ENCODE assay signal across 9 cellular contexts in the genomic region with DNA sequence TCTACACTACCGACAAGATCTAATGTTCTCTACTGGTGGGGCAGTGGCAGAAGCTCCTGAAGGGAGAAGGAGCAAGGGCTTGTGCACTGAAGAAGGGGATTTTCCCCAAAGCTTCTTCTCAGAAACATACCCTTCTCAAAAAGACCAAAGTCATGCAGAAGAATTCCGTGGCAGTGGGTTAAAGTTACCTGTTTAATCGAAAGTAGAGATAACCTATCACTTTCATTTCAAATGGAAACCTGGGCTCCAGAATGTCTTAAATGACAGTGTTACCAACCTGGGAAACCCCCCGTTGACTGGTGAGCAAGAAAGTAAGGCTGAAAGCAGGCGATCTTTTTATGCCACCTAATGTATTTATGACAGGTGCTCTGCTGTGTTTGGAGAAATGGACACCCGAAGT.
DNase-seq lines count a peak whose midpoint lies in the region; ATAC-seq and TF ChIP-seq lines count a peak whose summit lies in the region.
"Had no signal": no experiment of that assay in that cellular context is flagged by ENCODE, and none has a peak within 500 bp of the region (broad histone marks: within the 10 kb centered on the region; RNA-seq: fewer than 3 reads in every experiment).

No MANE protein-coding gene starts in this region.

- in situ Hi-C loops in KBM-7 (cut with MboI; ENCODE audit: low pct_unique_long_range_greater_than_20kb, low sequenced_read_pairs), result no loop called here

- H3K36me3 ChIP-seq in muscle layer of duodenum (ENCODE audit: control insufficient read depth in 1 of 2, insufficient read depth in 2 of 2, low read length in 2 of 2), result no peaks in the 10 kb centered on the region
- no peaks in the 10 kb centered on the region for H3K36me3 ChIP-seq in body of pancreas (replicated peaks in 1 of 2; ENCODE audit: insufficient read depth in 1 of 2, low read depth in 2 of 2)

- H3K4me3 ChIP-seq in muscle layer of duodenum (ENCODE audit: low read depth in 1 of 2, low read length in 2 of 2), result no peak overlapping the region
- no peak overlapping the region for H3K4me3 ChIP-seq in body of pancreas

- H3K4me1 ChIP-seq in muscle layer of duodenum (ENCODE audit: control insufficient read depth in 1 of 2, insufficient read depth in 2 of 2, low read length in 2 of 2) (no peaks in the 10 kb centered on the region), body of pancreas (no peaks in the 10 kb centered on the region)

- no peak for TF ChIP-seq POLR2A in body of pancreas (IDR thresholded peaks at IDR 0.05)

- DNase-seq in body of pancreas (no peak), KG1 (lab: John Stamatoyannopoulos, UW) (no peak), KBM-7 (no peak), HuH-7.5 (ENCODE audit: low spot score) (no peak)

- intact Hi-C loops in body of pancreas (cut with DNase I), result no loop called here

- H3K27me3 ChIP-seq in muscle layer of duodenum (ENCODE audit: low read depth, low read length) (no peaks in the 10 kb centered on the region), body of pancreas (no peaks in the 10 kb centered on the region)

- 38 to 56% methylated on average over 6 of the region's 6 CpGs for WGBS in body of pancreas, 2 donors

- no peaks in the 10 kb centered on the region for H3K9me3 ChIP-seq in muscle layer of duodenum (ENCODE audit: control insufficient read depth in 1 of 2, low read length in 2 of 2)
- H3K9me3 ChIP-seq in body of pancreas, result no peaks in the 10 kb centered on the region

- H3K27ac ChIP-seq in muscle layer of duodenum (ENCODE audit: low read length), result peak overlapping the region; percentile 23
- no peak overlapping the region for H3K27ac ChIP-seq in body of pancreas
- H3K27ac ChIP-seq: epithelial cell of prostate had no signal

- no peak for TF ChIP-seq CTCF in body of pancreas (IDR thresholded peaks at IDR 0.05)

- ATAC-seq in GM18861 (IDR thresholded peaks at IDR 0.05; ENCODE audit: unreplicated experiment) (peak; percentile 81), GM21786 (IDR thresholded peaks at IDR 0.05; ENCODE audit: unreplicated experiment) (peak; percentile 95), HG03575 (IDR thresholded peaks at IDR 0.05; ENCODE audit: extremely low read depth, insufficient number of reproducible peaks, low FRiP score, unreplicated experiment) (peak; percentile 71), body of pancreas (no peak)
